Comparison of ENCODE assay signal across 8 cellular contexts in genomic region chr6:170583736-170584180, GRCh38. TPM values are rescaled to one million over a fixed set of nuclear protein-coding genes. Genes with fewer than 3 reads are reported as not detected.
DNase-seq lines count a peak whose midpoint lies in the region; ATAC-seq lines count a peak whose summit lies in the region.

No MANE protein-coding gene starts in this region.

- peak overlapping the region; percentile 91 to 92 for H3K27ac Mint-ChIP-seq in T-cell

- H3K27ac ChIP-seq in skeletal muscle tissue (ENCODE audit: low read depth, low read length) = peak overlapping the region; percentile 7

- peaks cover 29% of the 10 kb centered on the region for H3K36me3 Mint-ChIP-seq in T-cell

- POLR2A ChIA-PET in T-cell (lab: Charles Lee) = interaction anchor here (0.5 to 1.7 kb wide), 11 partner anchors 10 to 1732 kb away, joined by 3 to 9 read pairs (median 4); partner anchors contain the start of genes PSMB1 (in 2 of the 2) and TBP (in 2 of the 2)

- DNase-seq in AG08396 (ENCODE audit: low spot score) (peak; percentile 21), T-cell (no peak), foreskin melanocyte (peak; percentile 8), kidney tubule cell (ENCODE audit: low spot score) (no peak), GM19238 (ENCODE audit: insufficient read length, low spot score) (no peak)

- H3K27me3 Mint-ChIP-seq in T-cell = no peaks in the 10 kb centered on the region

- H3K4me3 ChIP-seq in skeletal muscle tissue (ENCODE audit: low read length in 3 of 3) = peak overlapping the region; percentile 94 to 98 (median 95)

- peak; percentile 1 for ATAC-seq in GM19452 (IDR thresholded peaks at IDR 0.05; ENCODE audit: unreplicated experiment)
- no peak for ATAC-seq in T-cell (replicated peaks in 1 of 4)
- ATAC-seq in HG03342 (IDR thresholded peaks at IDR 0.05; ENCODE audit: unreplicated experiment) = no peak

- H3K4me1 ChIP-seq in skeletal muscle tissue (ENCODE audit: control insufficient read depth in 3 of 3, insufficient read depth in 3 of 3, low read length in 3 of 3) = peaks cover 13 to 16% (median 14%) of the 10 kb centered on the region in 3 donors

- peak overlapping the region; percentile 97 for H3K4me3 Mint-ChIP-seq in T-cell

- H3K9me3 Mint-ChIP-seq in T-cell = no peaks in the 10 kb centered on the region

- CTCF ChIA-PET in T-cell (lab: Charles Lee) = interaction anchor here (0.6 to 1.9 kb wide), 10 partner anchors 9 to 794 kb away, joined by 3 to 22 read pairs (median 4); partner anchors contain the start of genes PSMB1 (in 1 of the 2) and TBP (in 1 of the 2)

- peaks cover 15 to 33% (median 32%) of the 10 kb centered on the region in 3 donors for H3K36me3 ChIP-seq in skeletal muscle tissue (ENCODE audit: control insufficient read depth in 3 of 3, insufficient read depth in 3 of 3, low read length in 3 of 3)

- H3K9me3 ChIP-seq in skeletal muscle tissue (ENCODE audit: control insufficient read depth in 3 of 3, low read length in 3 of 3) = no peaks in the 10 kb centered on the region

- peaks cover 37 to 47% (median 37%) of the 10 kb centered on the region in 3 donors for H3K4me1 Mint-ChIP-seq in T-cell

- peak overlapping the region; percentile 87 to 93 (median 93) for H3K9ac ChIP-seq in skeletal muscle tissue (ENCODE audit: low read depth in 1 of 3, low read length in 3 of 3)

- H3K27me3 ChIP-seq in skeletal muscle tissue (ENCODE audit: control insufficient read depth in 3 of 3, insufficient read depth in 3 of 3, low read length in 3 of 3) = no peaks in the 10 kb centered on the region

RNA-seq across cellular contexts. Expression of gene PDCD2, which starts 0.7 kb away (rescaled TPM):
- total RNA-seq in T-cell (10 to 100 TPM; 54.2 to 77.1 (median 68.1) TPM), skeletal muscle tissue (36.0 TPM)

RNA-seq across cellular contexts. Expression of gene TBP, which starts 29.6 kb away (rescaled TPM):
- total RNA-seq in T-cell = 10 to 100 TPM; 12.4 to 35.0 (median 25.6) TPM
- 11.0 TPM for total RNA-seq in skeletal muscle tissue

RNA-seq across cellular contexts. Expression of gene PSMB1, which starts 30.7 kb away (rescaled TPM):
- total RNA-seq in T-cell = 100 to 1,000 TPM in 1 of 5 donors, 10 to 100 TPM in 4; 85.6 to 106 (median 94.6) TPM
- 244 TPM for total RNA-seq in skeletal muscle tissue

Comparison
In these comparisons a context has a peak if more than half of its experiments do, and no peak if none do; other contexts are left out.
1. DNase-seq: peak in AG08396 (single experiment) and foreskin melanocyte (single experiment); none in T-cell (0 of 34), kidney tubule cell (single experiment) and GM19238 (single experiment).